In genomic region chr16:81634380-81635121, GRCh38 we compare ENCODE assay signal across 11 cellular contexts.
DNase-seq lines count a peak whose midpoint lies in the region; ATAC-seq and TF ChIP-seq lines count a peak whose summit lies in the region.
"Had no signal": no experiment of that assay in that cellular context is flagged by ENCODE, and none has a peak within 500 bp of the region (broad histone marks: within the 10 kb centered on the region; RNA-seq: fewer than 3 reads in every experiment).

No MANE protein-coding gene starts in this region.

- no peaks in the 10 kb centered on the region for H3K9me3 Mint-ChIP-seq in activated CD4-positive, alpha-beta memory T cell treated with anti-CD3 and anti-CD28 coated beads for 36 hours

- H3K36me3 Mint-ChIP-seq in activated CD4-positive, alpha-beta memory T cell treated with anti-CD3 and anti-CD28 coated beads for 36 hours, result no peaks in the 10 kb centered on the region

- H3K27ac ChIP-seq in cardiac muscle cell (peak overlapping the region; percentile 59), right atrium auricular region (no peak overlapping the region)

- ATAC-seq in GM21515 (IDR thresholded peaks at IDR 0.05; ENCODE audit: unreplicated experiment), result no peak

- no peak overlapping the region for H3K4me3 Mint-ChIP-seq in activated CD4-positive, alpha-beta memory T cell treated with anti-CD3 and anti-CD28 coated beads for 36 hours

- intact Hi-C loops in activated CD4-positive, alpha-beta memory T cell treated with anti-CD3 and anti-CD28 coated beads for 36 hours (cut with micrococcal nuclease), result loop anchor here (5.0 kb wide), 1 partner anchor 187 kb away; no protein-coding TSS in a partner anchor
- intact Hi-C loops in lower leg skin (cut with DNase I; ENCODE audit: low total_unique reads), result no loop called here

- peaks cover 47% of the 10 kb centered on the region for H3K4me1 Mint-ChIP-seq in activated CD4-positive, alpha-beta memory T cell treated with anti-CD3 and anti-CD28 coated beads for 36 hours (ENCODE audit: low read depth)

- no peaks in the 10 kb centered on the region for H3K9me3 ChIP-seq in cardiac muscle cell (ENCODE audit: low read depth)
- H3K9me3 ChIP-seq in right atrium auricular region, result no peaks in the 10 kb centered on the region

- TF ChIP-seq CTCF in cardiac muscle cell (IDR thresholded peaks at IDR 0.05; ENCODE audit: low read depth, low read length) (no peak), right atrium auricular region (IDR thresholded peaks at IDR 0.05) (no peak), lower leg skin (IDR thresholded peaks at IDR 0.05) (no peak)

- peak overlapping the region; percentile 94 for H3K27ac Mint-ChIP-seq in activated CD4-positive, alpha-beta memory T cell treated with anti-CD3 and anti-CD28 coated beads for 36 hours

- 74 to 76% methylated on average over 13 of the region's 13 CpGs for WGBS in lower leg skin, 2 donors

- POLR2A ChIA-PET in activated CD4-positive, alpha-beta memory T cell treated with anti-CD3 and anti-CD28 coated beads for 36 hours (lab: Charles Lee), result no interaction called here

- CTCF ChIA-PET in activated CD4-positive, alpha-beta memory T cell treated with anti-CD3 and anti-CD28 coated beads for 36 hours (lab: Charles Lee), result interaction anchor here (1.8 kb wide), 2 partner anchors 18 to 63 kb away, joined by 4 to 6 read pairs; no protein-coding TSS in a partner anchor

- H3K4me3 ChIP-seq in cardiac muscle cell (no peak overlapping the region), right atrium auricular region (no peak overlapping the region), lower leg skin (ENCODE audit: low read depth, poor library complexity, severe bottlenecking) (no peak overlapping the region)

- peaks cover 57% of the 10 kb centered on the region for H3K4me1 ChIP-seq in cardiac muscle cell (ENCODE audit: low read depth)
- H3K4me1 ChIP-seq in right atrium auricular region, result peaks cover 0 to 10% of the 10 kb centered on the region in 2 donors

- DNase-seq in cardiac muscle cell (ENCODE audit: low read depth in 1 of 2, low spot score in 1 of 2) (peak; percentile 32 to 37), right atrium auricular region (ENCODE audit: low spot score) (no peak), iPS-NIHi7 (ENCODE audit: extremely low spot score) (peak; percentile 49), NCI-H2081 (lab: John Stamatoyannopoulos, UW) (no peak), lower leg skin (ENCODE audit: low spot score in 2 of 2) (no peak)
- peak; percentile 15 for DNase-seq in activated CD4-positive, alpha-beta memory T cell treated with anti-CD3 and anti-CD28 coated beads for 36 hours
- DNase-seq in stimulated activated CD4-positive, alpha-beta T cell treated with anti-CD3 and anti-CD28 coated beads, Interleukin-2, amount 100 ng/mL, for 48 hours, result no peak
- DNase-seq: activated CD4-positive, alpha-beta T cell treated with anti-CD3 and anti-CD28 coated beads, Interleukin-2, amount 50 U/mL, for 48 hours; right cardiac atrium; stimulated activated naive CD4-positive, alpha-beta T cell treated with Interleukin-2 at 50 U/mL for 16 hours had no signal

- TF ChIP-seq POLR2A in lower leg skin (IDR thresholded peaks at IDR 0.05), result no peak

- H3K27me3 Mint-ChIP-seq in activated CD4-positive, alpha-beta memory T cell treated with anti-CD3 and anti-CD28 coated beads for 36 hours, result no peaks in the 10 kb centered on the region

- H3K27me3 ChIP-seq in cardiac muscle cell (no peaks in the 10 kb centered on the region), right atrium auricular region (no peaks in the 10 kb centered on the region)

- H3K36me3 ChIP-seq in cardiac muscle cell, result no peaks in the 10 kb centered on the region
- no peaks in the 10 kb centered on the region for H3K36me3 ChIP-seq in right atrium auricular region

Comparison
In these comparisons a context has a peak if more than half of its experiments do, and no peak if none do; other contexts are left out.
1. DNase-seq: peak in cardiac muscle cell (2 of 2), activated CD4-positive, alpha-beta memory T cell treated with anti-CD3 and anti-CD28 coated beads for 36 hours (single experiment) and iPS-NIHi7 (single experiment); none in right atrium auricular region (single experiment), NCI-H2081 (0 of 2), lower leg skin (0 of 2) and stimulated activated CD4-positive, alpha-beta T cell treated with anti-CD3 and anti-CD28 coated beads, Interleukin-2, amount 100 ng/mL, for 48 hours (0 of 2).